10 cellular contexts compared by ENCODE assay signal in the genomic region with DNA sequence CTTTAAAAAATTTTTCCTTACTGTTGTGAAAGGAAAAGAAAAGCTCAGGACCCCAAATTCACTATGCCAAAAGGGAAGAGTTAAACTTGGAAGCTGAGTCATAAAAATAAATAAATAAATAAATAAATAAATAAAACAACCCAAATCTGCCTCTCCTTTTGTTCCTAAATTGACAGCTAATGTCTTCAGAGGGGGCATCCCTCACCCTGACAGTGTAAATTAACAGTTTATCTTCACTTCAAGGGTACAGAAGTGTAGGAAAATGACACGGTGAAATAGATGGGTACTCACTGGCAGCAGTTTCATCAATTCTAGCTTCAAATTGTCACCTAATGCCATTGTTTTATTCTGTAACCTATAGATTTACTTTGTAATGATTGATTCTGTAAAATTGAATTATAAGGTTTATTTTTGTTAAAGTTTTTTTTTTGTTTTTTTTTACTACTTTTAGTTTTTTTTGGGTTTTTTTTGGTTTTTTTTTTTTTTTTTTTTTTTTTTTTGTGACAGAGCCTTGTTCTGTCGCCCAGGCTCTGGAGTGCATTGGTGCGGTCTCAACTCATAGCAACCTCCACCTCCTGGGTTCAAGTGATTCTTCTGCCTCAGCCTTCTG. TPM values are rescaled to one million over a fixed set of nuclear protein-coding genes. Genes with fewer than 3 reads are reported as not detected.
A peak's percentile ranks its signal among the peaks of the same experiment; 100 is the strongest.
DNase-seq lines count a peak whose midpoint lies in the region; ATAC-seq and TF ChIP-seq lines count a peak whose summit lies in the region.
"Had no signal": no experiment of that assay in that cellular context is flagged by ENCODE, and none has a peak within 500 bp of the region (broad histone marks: within the 10 kb centered on the region; RNA-seq: fewer than 3 reads in every experiment).

No MANE protein-coding gene starts in this region.

- H3K9me3 ChIP-seq in left ventricle myocardium inferior (replicated peaks), result no peaks in the 10 kb centered on the region
- H3K9me3 ChIP-seq in tibial artery, result no peaks in the 10 kb centered on the region
- H3K9me3 ChIP-seq: Caco-2 had no signal

- ATAC-seq in GM21367 (IDR thresholded peaks at IDR 0.05; ENCODE audit: unreplicated experiment) (no peak), HG03159 (IDR thresholded peaks at IDR 0.05; ENCODE audit: unreplicated experiment) (no peak)

- no peaks in the 10 kb centered on the region for H3K27me3 ChIP-seq in left ventricle myocardium inferior (ENCODE audit: low read depth)
- H3K27me3 ChIP-seq in tibial artery, result no peaks in the 10 kb centered on the region

- H3K36me3 ChIP-seq in left ventricle myocardium inferior (no peaks in the 10 kb centered on the region), tibial artery (no peaks in the 10 kb centered on the region)

- TF ChIP-seq CTCF in left ventricle myocardium inferior (IDR thresholded peaks at IDR 0.05; ENCODE audit: borderline replicate concordance) (no peak), tibial artery (IDR thresholded peaks at IDR 0.05) (no peak)

- H3K27ac ChIP-seq in left ventricle myocardium inferior (replicated peaks) (peak overlapping the region; percentile 83), tibial artery (peak overlapping the region; percentile 74 to 78)

- H3K4me1 Mint-ChIP-seq in activated T-cell treated with anti-CD3 and anti-CD28 coated beads, Interleukin-2, amount 50 U/mL, for 24 hours (ENCODE audit: low read depth), result peaks cover 57% of the 10 kb centered on the region
- peaks cover 56% of the 10 kb centered on the region for H3K4me1 Mint-ChIP-seq in T-helper 2 cell treated with Interferon-gamma antibody and Interleukin-4, amounts not matched to agents 5 μg/mL and 100 μg/mL, for 36 hours (ENCODE audit: low read depth)

- H3K4me1 ChIP-seq in left ventricle myocardium inferior (peaks cover 21% of the 10 kb centered on the region), tibial artery (peaks cover 0 to 16% (median 3%) of the 10 kb centered on the region in 4 donors)
- H3K4me1 ChIP-seq: Caco-2 had no signal

- H3K4me3 Mint-ChIP-seq in activated T-cell treated with anti-CD3 and anti-CD28 coated beads, Interleukin-2, amount 50 U/mL, for 24 hours, result peak overlapping the region; percentile 82
- peak overlapping the region; percentile 79 for H3K4me3 Mint-ChIP-seq in T-helper 2 cell treated with Interferon-gamma antibody and Interleukin-4, amounts not matched to agents 5 μg/mL and 100 μg/mL, for 36 hours

- peak overlapping the region; percentile 61 for H3K4me3 ChIP-seq in left ventricle myocardium inferior
- peak overlapping the region; percentile 54 to 58 for H3K4me3 ChIP-seq in tibial artery
- H3K4me3 ChIP-seq: GM23338 had no signal

- H3K9me3 Mint-ChIP-seq in activated T-cell treated with anti-CD3 and anti-CD28 coated beads, Interleukin-2, amount 50 U/mL, for 24 hours, result no peaks in the 10 kb centered on the region
- H3K9me3 Mint-ChIP-seq in T-helper 2 cell treated with Interferon-gamma antibody and Interleukin-4, amounts not matched to agents 5 μg/mL and 100 μg/mL, for 36 hours, result no peaks in the 10 kb centered on the region
- H3K9me3 Mint-ChIP-seq: GM23338 had no signal

- H3K36me3 Mint-ChIP-seq in activated T-cell treated with anti-CD3 and anti-CD28 coated beads, Interleukin-2, amount 50 U/mL, for 24 hours (ENCODE audit: low read depth), result peaks cover 2% of the 10 kb centered on the region
- no peaks in the 10 kb centered on the region for H3K36me3 Mint-ChIP-seq in T-helper 2 cell treated with Interferon-gamma antibody and Interleukin-4, amounts not matched to agents 5 μg/mL and 100 μg/mL, for 36 hours (ENCODE audit: low read depth)

- intact Hi-C loops in left ventricle myocardium inferior (cut with micrococcal nuclease), result no loop called here
- intact Hi-C loops in tibial artery (cut with DNase I; ENCODE audit: low total_unique reads), result no loop called here

- no peak for DNase-seq in activated T-cell treated with anti-CD3 and anti-CD28 coated beads, Interleukin-2, amount 50 U/mL, for 24 hours
- DNase-seq in activated T-cell treated with anti-CD3 and anti-CD28 coated beads, Interleukin-2, amount 50 U/mL, for 1 hour, result no peak
- no peak for DNase-seq in T-helper 2 cell treated with Interferon-gamma antibody and Interleukin-4, amounts not matched to agents 5 μg/mL and 100 μg/mL, for 36 hours (ENCODE audit: low spot score)
- DNase-seq in left ventricle myocardium inferior (no peak), tibial artery (no peak), GM19240 (ENCODE audit: insufficient read length, low spot score) (no peak)
- DNase-seq: Caco-2 had no signal

- H3K27ac Mint-ChIP-seq in activated T-cell treated with anti-CD3 and anti-CD28 coated beads, Interleukin-2, amount 50 U/mL, for 24 hours, result peak overlapping the region; percentile 95
- peak overlapping the region; percentile 96 for H3K27ac Mint-ChIP-seq in T-helper 2 cell treated with Interferon-gamma antibody and Interleukin-4, amounts not matched to agents 5 μg/mL and 100 μg/mL, for 36 hours
- H3K27ac Mint-ChIP-seq: GM23338 had no signal

- no peaks in the 10 kb centered on the region for H3K27me3 Mint-ChIP-seq in activated T-cell treated with anti-CD3 and anti-CD28 coated beads, Interleukin-2, amount 50 U/mL, for 24 hours
- no peaks in the 10 kb centered on the region for H3K27me3 Mint-ChIP-seq in T-helper 2 cell treated with Interferon-gamma antibody and Interleukin-4, amounts not matched to agents 5 μg/mL and 100 μg/mL, for 36 hours (ENCODE audit: low read depth)

RNA-seq across cellular contexts. Expression of gene ANXA1, which starts 18.5 kb away (rescaled TPM):
- total RNA-seq in left ventricle myocardium inferior, result 48.7 TPM
